ENCODE assay signal across 8 cellular contexts in the genomic region with DNA sequence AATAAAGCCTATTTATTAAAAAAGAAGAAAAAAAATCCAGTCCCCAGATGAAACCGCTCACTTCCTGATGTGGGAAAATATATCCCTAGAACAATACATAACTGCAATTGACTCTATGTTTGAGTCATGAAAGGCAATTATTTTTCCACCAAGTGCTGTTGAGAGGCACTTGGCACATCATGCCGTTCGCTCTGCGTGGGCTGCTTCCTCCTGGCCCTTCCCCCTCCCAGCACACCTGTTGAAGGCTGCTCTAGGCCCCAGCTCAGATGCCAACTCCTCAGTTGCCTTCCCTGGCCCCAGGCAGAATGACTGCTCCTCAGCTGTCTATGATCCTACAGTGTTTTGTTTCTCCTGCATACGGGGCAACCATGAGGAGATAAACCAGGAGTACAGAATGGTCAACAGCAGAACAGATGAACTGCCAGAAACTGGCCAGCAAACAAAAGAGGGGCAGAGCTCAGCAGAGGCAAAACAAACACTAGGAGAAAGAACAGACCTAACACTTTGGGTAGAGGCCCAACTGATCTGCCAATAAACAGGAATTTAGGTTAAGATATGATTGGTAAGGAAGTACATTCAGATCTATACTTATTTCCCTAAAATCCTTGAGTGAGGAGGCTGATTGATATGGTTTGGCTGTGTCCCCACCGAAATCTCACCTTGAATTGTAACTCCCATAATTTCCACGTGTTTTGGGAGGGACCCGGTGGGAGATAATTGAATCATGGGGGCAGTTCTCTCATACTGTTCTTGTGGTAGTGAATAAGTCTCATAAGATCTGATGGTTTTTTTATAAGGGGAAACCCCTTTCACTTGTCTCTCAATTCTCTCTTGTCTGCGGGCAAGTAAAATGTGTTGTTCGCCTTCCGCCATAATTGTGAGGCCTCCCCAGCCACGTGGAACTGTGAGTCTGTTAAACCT. TPM values are rescaled to one million over a fixed set of nuclear protein-coding genes. Genes with fewer than 3 reads are reported as not detected.
DNase-seq lines count a peak whose midpoint lies in the region; ATAC-seq lines count a peak whose summit lies in the region.

No MANE protein-coding gene starts in this region.

- H3K9me3 Mint-ChIP-seq in activated T-cell treated with anti-CD3 and anti-CD28 coated beads, Interleukin-2, amount 50 U/mL, for 72 hours: no peaks in the 10 kb centered on the region

- DNase-seq in NCI-H510A (lab: John Stamatoyannopoulos, UW) (peak; percentile 88), iPS-NIHi11 (ENCODE audit: low spot score) (peak; percentile 43), NCI-H526 treated with DMSO at 0.1 percent for 48 hours (lab: John Stamatoyannopoulos, UW) (no peak), hepatic stellate cell (ENCODE audit: low spot score) (no peak)
- peak; percentile 59 to 70 for DNase-seq in activated T-cell treated with anti-CD3 and anti-CD28 coated beads, Interleukin-2, amount 50 U/mL, for 72 hours
- DNase-seq in stimulated activated CD4-positive, alpha-beta T cell treated with anti-CD3 and anti-CD28 coated beads, TNF-alpha, amount 100 ng/mL, for 1 hour (ENCODE audit: low read depth in 3 of 3, low spot score in 1 of 3): peak in 2 of 3 donors; percentile 49 to 55

- H3K4me3 Mint-ChIP-seq in activated T-cell treated with anti-CD3 and anti-CD28 coated beads, Interleukin-2, amount 50 U/mL, for 72 hours: peak overlapping the region; percentile 80 to 87

- ATAC-seq in GM18517 (IDR thresholded peaks at IDR 0.05; ENCODE audit: unreplicated experiment) (peak; percentile 62), HG03039 (IDR thresholded peaks at IDR 0.05; ENCODE audit: unreplicated experiment) (peak; percentile 43)
- ATAC-seq in activated T-cell treated with anti-CD3 and anti-CD28 coated beads, Interleukin-2, amount 50 U/mL, for 72 hours (replicated peaks in 1 of 2): peak; percentile 51 to 54

- H3K27ac Mint-ChIP-seq in activated T-cell treated with anti-CD3 and anti-CD28 coated beads, Interleukin-2, amount 50 U/mL, for 72 hours: peak overlapping the region; percentile 95

- H3K36me3 Mint-ChIP-seq in activated T-cell treated with anti-CD3 and anti-CD28 coated beads, Interleukin-2, amount 50 U/mL, for 72 hours (ENCODE audit: insufficient read depth in 2 of 2): peaks cover 25 to 59% of the 10 kb centered on the region in 2 donors

- H3K27me3 Mint-ChIP-seq in activated T-cell treated with anti-CD3 and anti-CD28 coated beads, Interleukin-2, amount 50 U/mL, for 72 hours (ENCODE audit: low read depth): no peaks in the 10 kb centered on the region

- peaks cover 82% of the 10 kb centered on the region for H3K4me1 Mint-ChIP-seq in activated T-cell treated with anti-CD3 and anti-CD28 coated beads, Interleukin-2, amount 50 U/mL, for 72 hours (ENCODE audit: low read depth)

RNA-seq across cellular contexts. Expression of a gene that starts 58.7 kb away (rescaled TPM):
- 100 to 1,000 TPM; 265 to 277 TPM for total RNA-seq in activated T-cell treated with anti-CD3 and anti-CD28 coated beads, Interleukin-2, amount 50 U/mL, for 72 hours

Comparison
In these comparisons a context has a peak if more than half of its experiments do, and no peak if none do; other contexts are left out.
1. DNase-seq: peak in NCI-H510A (single experiment), activated T-cell treated with anti-CD3 and anti-CD28 coated beads, Interleukin-2, amount 50 U/mL, for 72 hours (2 of 2), iPS-NIHi11 (single experiment) and stimulated activated CD4-positive, alpha-beta T cell treated with anti-CD3 and anti-CD28 coated beads, TNF-alpha, amount 100 ng/mL, for 1 hour (2 of 3); none in NCI-H526 treated with DMSO at 0.1 percent for 48 hours (single experiment) and hepatic stellate cell (single experiment).
2. Peak in every context shown above with its lines, with median percentiles within 50 percentile points of each other: ATAC-seq.